10 cellular contexts compared by ENCODE assay signal in genomic region chr18:48889115-48889941, GRCh38.
DNase-seq lines count a peak whose midpoint lies in the region; ATAC-seq and TF ChIP-seq lines count a peak whose summit lies in the region.
"Had no signal": no experiment of that assay in that cellular context is flagged by ENCODE, and none has a peak within 500 bp of the region (broad histone marks: within the 10 kb centered on the region; RNA-seq: fewer than 3 reads in every experiment).

No MANE protein-coding gene starts in this region.

- H3K27ac Mint-ChIP-seq in brain, result peak overlapping the region; percentile 85 to 96 (median 94)
- H3K27ac Mint-ChIP-seq in progenitor cell of endocrine pancreas, result no peak overlapping the region

- DNase-seq in G401 (ENCODE audit: low spot score) (peak; percentile 25), iPS-NIHi11 (ENCODE audit: low spot score) (peak; percentile 82), progenitor cell of endocrine pancreas (ENCODE audit: low spot score, unreplicated experiment) (peak; percentile 39), NCI-H146 (lab: John Stamatoyannopoulos, UW) (no peak)
- DNase-seq in activated CD4-positive, alpha-beta T cell treated with anti-CD3 and anti-CD28 coated beads, Interleukin-2, amount 50 U/mL, for 1 hour, result no peak
- DNase-seq: activated CD8-positive, alpha-beta memory T cell treated with anti-CD3 and anti-CD28 coated beads for 24 hours; small intestine had no signal

- in situ Hi-C loops in G401 (cut with HindIII; ENCODE audit: low sequenced_read_pairs), result no loop called here

- H3K27me3 Mint-ChIP-seq in brain, result peaks cover 17% of the 10 kb centered on the region
- peaks cover 5% of the 10 kb centered on the region for H3K27me3 Mint-ChIP-seq in progenitor cell of endocrine pancreas

- H3K36me3 Mint-ChIP-seq in brain (no peaks in the 10 kb centered on the region), progenitor cell of endocrine pancreas (ENCODE audit: insufficient read depth) (no peaks in the 10 kb centered on the region)

- peak overlapping the region in 2 of 5 experiments; percentile 41 to 49 for H3K4me3 Mint-ChIP-seq in brain
- no peak overlapping the region for H3K4me3 Mint-ChIP-seq in progenitor cell of endocrine pancreas (ENCODE audit: low read depth)

- H3K4me1 Mint-ChIP-seq in brain, result peaks cover 68% of the 10 kb centered on the region
- peaks cover 21% of the 10 kb centered on the region for H3K4me1 Mint-ChIP-seq in progenitor cell of endocrine pancreas (ENCODE audit: low read depth)

- TF ChIP-seq CTCF in brain (conservative IDR thresholded peaks at IDR 0.05), result no peak
- TF ChIP-seq CTCF in progenitor cell of endocrine pancreas (IDR thresholded peaks at IDR 0.05; ENCODE audit: unreplicated experiment), result no peak

- H3K9me3 Mint-ChIP-seq in brain (no peaks in the 10 kb centered on the region), progenitor cell of endocrine pancreas (ENCODE audit: low read depth) (no peaks in the 10 kb centered on the region)

- ATAC-seq in GM18517 (IDR thresholded peaks at IDR 0.05; ENCODE audit: unreplicated experiment) (no peak), HG03025 (IDR thresholded peaks at IDR 0.05; ENCODE audit: low FRiP score, unreplicated experiment) (no peak)

Comparison
In these comparisons a context has a peak if more than half of its experiments do, and no peak if none do; other contexts are left out.
1. DNase-seq: peak in G401 (single experiment), iPS-NIHi11 (single experiment) and progenitor cell of endocrine pancreas (single experiment); none in NCI-H146 (single experiment) and activated CD4-positive, alpha-beta T cell treated with anti-CD3 and anti-CD28 coated beads, Interleukin-2, amount 50 U/mL, for 1 hour (single experiment).